Comparison of ENCODE assay signal across 8 cellular contexts in genomic region chr3:52682016-52682415, GRCh38. TPM values are rescaled to one million over a fixed set of nuclear protein-coding genes. Genes with fewer than 3 reads are reported as not detected.
DNase-seq lines count a peak whose midpoint lies in the region; ATAC-seq and TF ChIP-seq lines count a peak whose summit lies in the region.

No MANE protein-coding gene starts in this region.

- H3K79me2 ChIP-seq in OCI-LY7 (ENCODE audit: insufficient read depth, low read depth, low read length): peaks cover 70% of the 10 kb centered on the region

- no peaks in the 10 kb centered on the region for H3K9me3 ChIP-seq in OCI-LY7 (ENCODE audit: low read length)

- no peak overlapping the region for H2AFZ ChIP-seq in OCI-LY7 (ENCODE audit: low read length)

- no peak overlapping the region for H3K4me2 ChIP-seq in OCI-LY7 (ENCODE audit: low read length)

- H3K36me3 ChIP-seq in OCI-LY7 (ENCODE audit: insufficient read depth, low read length): peaks cover 61% of the 10 kb centered on the region

- POLR2A ChIA-PET in OCI-LY7 (lab: Charles Lee): interaction anchor here (0.7 kb wide), 2 partner anchors 9 to 51 kb away, joined by 3 read pairs; no protein-coding TSS in a partner anchor

- peaks cover 17% of the 10 kb centered on the region; the same call in 1 of the 2 replicates for H4K20me1 ChIP-seq in OCI-LY7 (ENCODE audit: insufficient read depth, low read length)

- H3K9me2 ChIP-seq in OCI-LY7 (ENCODE audit: insufficient read depth, low read length): no peaks in the 10 kb centered on the region

- ATAC-seq in HG03565 (IDR thresholded peaks at IDR 0.05; ENCODE audit: unreplicated experiment): no peak
- ATAC-seq in HG03095 (IDR thresholded peaks at IDR 0.05; ENCODE audit: unreplicated experiment): no peak

- peaks cover 26% of the 10 kb centered on the region for H3K4me1 ChIP-seq in OCI-LY7 (ENCODE audit: insufficient read depth, low read length, poor library complexity, severe bottlenecking)

- CTCF ChIA-PET in OCI-LY7 (lab: Charles Lee; ENCODE audit: unreplicated experiment): no interaction called here

- intact Hi-C loops in OCI-LY7 (cut with micrococcal nuclease; ENCODE audit: unreplicated experiment): no loop called here

- H3K4me3 ChIP-seq in OCI-LY7 (ENCODE audit: low read depth, low read length, poor library complexity, severe bottlenecking) (no peak overlapping the region), choroid plexus epithelial cell (ENCODE audit: low read depth, low read length) (no peak overlapping the region)

- TF ChIP-seq CTCF in OCI-LY7 (conservative IDR thresholded peaks at IDR 0.05; ENCODE audit: low read length): peak; percentile 52; the same call in 1 of the 2 replicates
- TF ChIP-seq CTCF in choroid plexus epithelial cell (conservative IDR thresholded peaks at IDR 0.05; ENCODE audit: low read depth, low read length): no peak

- DNase-seq in activated CD4-positive, alpha-beta T cell treated with anti-CD3 and anti-CD28 coated beads, Interleukin-2, amount 50 U/mL, for 48 hours: peak; percentile 50 to 63
- no peak for DNase-seq in activated CD4-positive, alpha-beta T cell treated with anti-CD3 and anti-CD28 coated beads, Interleukin-2, amount 50 U/mL, for 4 hours
- DNase-seq in OCI-LY7 (ENCODE audit: low spot score) (no peak), choroid plexus epithelial cell (ENCODE audit: low read depth) (peak; percentile 90), midbrain (lab: John Stamatoyannopoulos, UW) (peak; percentile 31), NCI-H1417 treated with DMSO at 0.1 percent for 48 hours (lab: John Stamatoyannopoulos, UW) (no peak)

- H3K27ac ChIP-seq in OCI-LY7 (ENCODE audit: low read depth, low read length, poor library complexity, severe bottlenecking): no peak overlapping the region

- no TSS peak for BruUV-seq in OCI-LY7 (replicated peaks; lab: Mats Ljungman, UMichigan)

RNA-seq across cellular contexts. Expression of gene PBRM1, which starts 3.7 kb away (rescaled TPM):
- 67.2 and 75.7 TPM in 2 replicates for total RNA-seq in OCI-LY7 (2014; rRNA removed; shearing (Covaris generic))
- total RNA-seq in OCI-LY7 (2022): 90.8 and 91.1 TPM in 2 replicates

RNA-seq across cellular contexts. Expression of gene GNL3, which starts 3.8 kb away (rescaled TPM):
- 220 and 232 TPM in 2 replicates for total RNA-seq in OCI-LY7 (2014; rRNA removed; shearing (Covaris generic))
- total RNA-seq in OCI-LY7 (2022): 147 and 182 TPM in 2 replicates

RNA-seq across cellular contexts. Expression of gene GLT8D1, which starts 23.6 kb away (rescaled TPM):
- total RNA-seq in OCI-LY7 (2014; rRNA removed; shearing (Covaris generic)): 35.6 and 39.6 TPM in 2 replicates
- 34.0 and 37.7 TPM in 2 replicates for total RNA-seq in OCI-LY7 (2022)

RNA-seq across cellular contexts. Expression of gene SPCS1, which starts 23.9 kb away (rescaled TPM):
- 46.6 and 58.1 TPM in 2 replicates for total RNA-seq in OCI-LY7 (2014; rRNA removed; shearing (Covaris generic))
- total RNA-seq in OCI-LY7 (2022): 73.8 and 81.6 TPM in 2 replicates

Comparison
In these comparisons a context has a peak if more than half of its experiments do, and no peak if none do; other contexts are left out.
1. DNase-seq: peak in activated CD4-positive, alpha-beta T cell treated with anti-CD3 and anti-CD28 coated beads, Interleukin-2, amount 50 U/mL, for 48 hours (2 of 2), choroid plexus epithelial cell (single experiment) and midbrain (single experiment); none in activated CD4-positive, alpha-beta T cell treated with anti-CD3 and anti-CD28 coated beads, Interleukin-2, amount 50 U/mL, for 4 hours (0 of 2), OCI-LY7 (single experiment) and NCI-H1417 treated with DMSO at 0.1 percent for 48 hours (single experiment).